In genomic region chr7:146654048-146654447, GRCh38 we compare ENCODE assay signal across 17 cellular contexts.
DNase-seq lines count a peak whose midpoint lies in the region; ATAC-seq and TF ChIP-seq lines count a peak whose summit lies in the region.
"Had no signal": no experiment of that assay in that cellular context is flagged by ENCODE, and none has a peak within 500 bp of the region (broad histone marks: within the 10 kb centered on the region; RNA-seq: fewer than 3 reads in every experiment).

No MANE protein-coding gene starts in this region.

- no peak for ATAC-seq in esophagus mucosa
- ATAC-seq in HG02840 (IDR thresholded peaks at IDR 0.05; ENCODE audit: low FRiP score, unreplicated experiment): no peak
- no peak for ATAC-seq in GM18511 (IDR thresholded peaks at IDR 0.05; ENCODE audit: unreplicated experiment)
- ATAC-seq: activated naive CD4-positive, alpha-beta T cell treated with anti-CD3 and anti-CD28 coated beads, Interleukin-2, amount 50 U/mL, for 72 hours; heart right ventricle had no signal

- H3K9me3 Mint-ChIP-seq in nephron: no peaks in the 10 kb centered on the region

- peak overlapping the region; percentile 28 to 60 (median 53) for H3K27ac Mint-ChIP-seq in nephron
- H3K27ac Mint-ChIP-seq: activated naive CD4-positive, alpha-beta T cell treated with anti-CD3 and anti-CD28 coated beads, Interleukin-2, amount 50 U/mL, for 72 hours had no signal

- peak; percentile 82 for DNase-seq in G401 (ENCODE audit: low spot score)
- DNase-seq in NCI-H2196 treated with DMSO at 0.1 percent for 48 hours (lab: John Stamatoyannopoulos, UW; ENCODE audit: unreplicated experiment): peak; percentile 46
- DNase-seq in amniotic epithelial cell (ENCODE audit: low read depth): peak; percentile 13
- no peak for DNase-seq in thyroid gland
- DNase-seq: activated CD4-positive, alpha-beta T cell treated with anti-CD3 and anti-CD28 coated beads, Interleukin-2, amount 50 U/mL, for 1 hour; activated T-cell treated with anti-CD3 and anti-CD28 coated beads for 4 hours; effector CD4-positive, alpha-beta T cell; heart right ventricle; kidney; NCI-H2081 treated with DMSO at 0.1 percent for 48 hours; sigmoid colon; SK-N-SH had no signal

- TF ChIP-seq CTCF in nephron (IDR thresholded peaks at IDR 0.05; ENCODE audit: unreplicated experiment in 3 of 3) (no peak), thyroid gland (IDR thresholded peaks at IDR 0.05) (no peak)

- H3K9me3 ChIP-seq in thyroid gland: no peaks in the 10 kb centered on the region
- H3K9me3 ChIP-seq: SK-N-SH had no signal

- H3K4me3 ChIP-seq in thyroid gland (replicated peaks in 1 of 3): no peak overlapping the region
- H3K4me3 ChIP-seq: heart right ventricle, sigmoid colon had no signal

- no peaks in the 10 kb centered on the region for H3K4me1 ChIP-seq in thyroid gland
- H3K4me1 ChIP-seq: heart right ventricle, sigmoid colon had no signal

- H3K27me3 ChIP-seq in thyroid gland: no peaks in the 10 kb centered on the region
- H3K27me3 ChIP-seq: heart right ventricle, sigmoid colon had no signal

- in situ Hi-C loops in G401 (cut with HindIII; ENCODE audit: low sequenced_read_pairs): no loop called here

- H3K27me3 Mint-ChIP-seq in nephron (ENCODE audit: low read depth): no peaks in the 10 kb centered on the region

- no peaks in the 10 kb centered on the region for H3K36me3 ChIP-seq in thyroid gland
- H3K36me3 ChIP-seq: heart right ventricle, sigmoid colon had no signal

- intact Hi-C loops in thyroid gland (cut with DNase I): no loop called here

- H3K4me3 Mint-ChIP-seq in nephron: no peak overlapping the region

- H3K27ac ChIP-seq in thyroid gland: no peak overlapping the region
- H3K27ac ChIP-seq: heart right ventricle, sigmoid colon had no signal

- no peak for TF ChIP-seq POLR2A in thyroid gland (IDR thresholded peaks at IDR 0.05)

- no peaks in the 10 kb centered on the region for H3K36me3 Mint-ChIP-seq in nephron (ENCODE audit: low read depth)
- H3K36me3 Mint-ChIP-seq: activated naive CD4-positive, alpha-beta T cell treated with anti-CD3 and anti-CD28 coated beads, Interleukin-2, amount 50 U/mL, for 72 hours had no signal

- peaks cover 28% of the 10 kb centered on the region for H3K4me1 Mint-ChIP-seq in nephron

- 76 to 84% methylated on average over 5 of the region's 5 CpGs for WGBS in thyroid gland, 2 donors

Comparison
In these comparisons a context has a peak if more than half of its experiments do, and no peak if none do; other contexts are left out.
1. DNase-seq: peak in G401 (single experiment), NCI-H2196 treated with DMSO at 0.1 percent for 48 hours (single experiment) and amniotic epithelial cell (single experiment); none in thyroid gland (0 of 2).